Comparison of ENCODE assay signal across 8 cellular contexts in the genomic region with DNA sequence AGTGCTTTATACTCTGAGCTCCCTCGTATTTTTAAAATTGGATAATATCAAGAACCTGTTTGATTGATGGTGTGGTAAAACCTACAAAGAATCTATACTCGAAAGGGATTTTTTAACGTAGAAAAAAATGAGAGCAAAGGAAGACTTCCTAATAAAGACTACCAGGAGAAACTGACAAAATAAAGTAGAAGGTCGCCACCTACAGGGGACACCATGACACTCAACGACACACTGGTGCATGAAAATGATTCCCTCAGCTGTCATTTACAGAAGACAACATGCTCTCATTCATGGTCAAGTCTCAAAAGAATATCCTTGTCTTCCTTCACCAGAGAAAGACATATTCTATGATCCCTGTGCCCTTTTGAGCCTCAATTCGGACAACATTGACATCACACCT. TPM values are rescaled to one million over a fixed set of nuclear protein-coding genes. Genes with fewer than 3 reads are reported as not detected.
DNase-seq lines count a peak whose midpoint lies in the region; ATAC-seq lines count a peak whose summit lies in the region.

No MANE protein-coding gene starts in this region.

- in situ Hi-C loops in T47D (cut with HindIII; ENCODE audit: low pct_unique_long_range_greater_than_20kb, low sequenced_read_pairs) = no loop called here

- ATAC-seq in left colon (peak; percentile 49), GM21423 (IDR thresholded peaks at IDR 0.05; ENCODE audit: unreplicated experiment) (no peak), HG02970 (IDR thresholded peaks at IDR 0.05; ENCODE audit: low FRiP score, unreplicated experiment) (no peak)

- intact Hi-C loops in left colon (cut with DNase I, micrococcal nuclease) = no loop called here

- peak; percentile 53 for DNase-seq in DMS53 treated with DMSO at 0.1 percent for 48 hours (lab: John Stamatoyannopoulos, UW; ENCODE audit: unreplicated experiment)
- peak; percentile 73 for DNase-seq in HT-29 (ENCODE audit: low spot score)
- DNase-seq in SHP77 (lab: John Stamatoyannopoulos, UW) = peak; percentile 24 to 58
- peak; percentile 15 to 65 for DNase-seq in T47D (ENCODE audit: low read depth in 1 of 2, low spot score in 1 of 2)
- peak in 1 of 2 donors; percentile 78 for DNase-seq in left colon
- DNase-seq in superior temporal gyrus (ENCODE audit: extremely low spot score) = peak; percentile 76

RNA-seq across cellular contexts. Expression of gene NHSL1, which starts 10.1 kb away (rescaled TPM):
- total RNA-seq in HT-29 (2014; rRNA removed; shearing (Covaris generic)) = 14.1 and 15.6 TPM in 2 replicates
- 100 to 1,000 TPM; 112 to 125 TPM for total RNA-seq in left colon
